Comparison of ENCODE assay signal across 23 cellular contexts in the genomic region with DNA sequence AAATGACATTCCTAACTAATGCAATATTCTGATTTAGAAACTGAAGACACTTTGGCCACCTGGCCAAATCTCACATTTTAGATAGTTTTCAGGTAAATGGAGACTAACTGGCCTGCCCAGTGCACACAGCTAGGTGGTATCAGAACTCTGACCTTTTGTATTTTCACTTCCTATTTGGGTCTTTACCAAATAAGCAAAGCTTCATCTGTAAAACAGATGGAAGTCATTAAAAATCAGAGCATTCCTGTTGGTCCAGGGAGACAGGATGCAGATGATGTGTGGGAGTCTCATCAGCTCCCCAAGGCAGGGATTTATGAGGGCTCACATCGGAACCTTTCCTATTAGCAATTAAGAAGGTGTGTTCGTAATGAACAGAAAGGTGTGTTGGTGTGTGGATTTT. TPM values are rescaled to one million over a fixed set of nuclear protein-coding genes. Genes with fewer than 3 reads are reported as not detected.
DNase-seq lines count a peak whose midpoint lies in the region; ATAC-seq, FAIRE-seq and TF ChIP-seq lines count a peak whose summit lies in the region.
"Had no signal": no experiment of that assay in that cellular context is flagged by ENCODE, and none has a peak within 500 bp of the region (broad histone marks: within the 10 kb centered on the region; RNA-seq: fewer than 3 reads in every experiment).

No MANE protein-coding gene starts in this region.

- no peaks in the 10 kb centered on the region for H3K9me3 ChIP-seq in gastrocnemius medialis
- H3K9me3 ChIP-seq: body of pancreas, colonic mucosa, ovary, thyroid gland had no signal

- no peak overlapping the region for H3K4me3 ChIP-seq in HFF-Myc (replicated peaks; ENCODE audit: low read depth, low read length)
- no peak overlapping the region for H3K4me3 ChIP-seq in gastrocnemius medialis
- H3K4me3 ChIP-seq: body of pancreas, colonic mucosa, ovary, thyroid gland had no signal

- no peaks in the 10 kb centered on the region for H3K27me3 ChIP-seq in gastrocnemius medialis
- H3K27me3 ChIP-seq: body of pancreas, colonic mucosa, foreskin keratinocyte, ovary, thyroid gland had no signal

- H3K4me1 ChIP-seq in gastrocnemius medialis, result peaks cover 79 to 83% of the 10 kb centered on the region in 2 donors
- H3K4me1 ChIP-seq: colonic mucosa had no signal

- no peaks in the 10 kb centered on the region for H3K36me3 ChIP-seq in gastrocnemius medialis
- H3K36me3 ChIP-seq: colonic mucosa, ovary, thyroid gland had no signal

- no peak for ATAC-seq in gastrocnemius medialis
- ATAC-seq: foreskin keratinocyte; naive thymus-derived CD8-positive, alpha-beta T cell; WTC11 had no signal

- H3K4me3 Mint-ChIP-seq in MCF 10A (ENCODE audit: unreplicated experiment), result no peak overlapping the region
- H3K4me3 Mint-ChIP-seq: IgD-negative memory B cell, WTC11 had no signal

- intact Hi-C loops in gastrocnemius medialis (cut with DNase I; ENCODE audit: low total_unique reads) (no loop called here), MCF 10A (cut with micrococcal nuclease) (no loop called here)

- peak; percentile 95 for FAIRE-seq in endometrium (lab: Jason Lieb, UNC)

- H3K4me1 Mint-ChIP-seq in MCF 10A (ENCODE audit: insufficient read depth, unreplicated experiment), result peaks cover 33% of the 10 kb centered on the region

- no peak for TF ChIP-seq POLR2A in gastrocnemius medialis (IDR thresholded peaks at IDR 0.05)

- no peaks in the 10 kb centered on the region for H3K9me3 Mint-ChIP-seq in MCF 10A (ENCODE audit: unreplicated experiment)
- H3K9me3 Mint-ChIP-seq: IgD-negative memory B cell; naive thymus-derived CD8-positive, alpha-beta T cell; WTC11 had no signal

- H3K27me3 Mint-ChIP-seq in MCF 10A (ENCODE audit: insufficient read depth, unreplicated experiment), result no peaks in the 10 kb centered on the region
- H3K27me3 Mint-ChIP-seq: naive thymus-derived CD8-positive, alpha-beta T cell had no signal

- TF ChIP-seq CTCF in HFF-Myc (IDR thresholded peaks at IDR 0.05; ENCODE audit: low read depth, low read length, missing control alignments) (no peak), gastrocnemius medialis (IDR thresholded peaks at IDR 0.05 in 4 of 5, conservative IDR thresholded peaks at IDR 0.05 in 1 of 5) (no peak), MCF 10A (IDR thresholded peaks at IDR 0.05; ENCODE audit: unreplicated experiment) (no peak)

- peak overlapping the region; percentile 44 to 74 (median 65) for H3K27ac ChIP-seq in gastrocnemius medialis
- H3K27ac ChIP-seq: colonic mucosa, foreskin keratinocyte, ovary, thyroid gland had no signal

- CTCF ChIA-PET in MCF 10A (lab: Yijun Ruan, JAX), result interaction anchor here (0.6 to 3.6 kb wide), 4 partner anchors 21 to 144 kb away, joined by 3 to 18 read pairs (median 3); no protein-coding TSS in a partner anchor

- in situ Hi-C loops in gastrocnemius medialis (cut with MboI; ENCODE audit: low sequenced_read_pairs in 4 of 4), result no loop called here

- no TSS peak for BruUV-seq in MCF 10A (replicated peaks; lab: Mats Ljungman, UMichigan)

- no peak overlapping the region for H3K27ac Mint-ChIP-seq in MCF 10A (ENCODE audit: low read depth, unreplicated experiment)
- H3K27ac Mint-ChIP-seq: WTC11 had no signal

- POLR2A ChIA-PET in MCF 10A (lab: Yijun Ruan, JAX), result interaction anchor here (2.5 kb wide), 1 partner anchor 16 kb away, joined by 7 read pairs; no protein-coding TSS in a partner anchor

- H3K36me3 Mint-ChIP-seq in MCF 10A (ENCODE audit: insufficient read depth, unreplicated experiment), result peaks cover 6% of the 10 kb centered on the region
- H3K36me3 Mint-ChIP-seq: IgD-negative memory B cell; naive thymus-derived CD8-positive, alpha-beta T cell; WTC11 had no signal

- DNase-seq in DMS 273 treated with DMSO at 0.1 percent for 48 hours (lab: John Stamatoyannopoulos, UW), result peak; percentile 1
- peak; percentile 55 for DNase-seq in HFF-Myc (ENCODE audit: extremely low read depth, low read depth)
- no peak for DNase-seq in gastrocnemius medialis
- no peak for DNase-seq in NCI-H187 (lab: John Stamatoyannopoulos, UW)
- no peak for DNase-seq in middle frontal gyrus (ENCODE audit: extremely low spot score, low spot score)
- DNase-seq in MCF 10A (ENCODE audit: unreplicated experiment), result no peak
- DNase-seq: activated CD4-positive, alpha-beta T cell treated with anti-CD3 and anti-CD28 coated beads, Interleukin-2, amount 50 U/mL, for 4 hours; activated effector memory CD4-positive, alpha-beta T cell treated with Interleukin-2 at 50 U/mL for 16 hours; body of pancreas; Calu3; colonic mucosa; foreskin keratinocyte; mesendoderm; naive thymus-derived CD8-positive, alpha-beta T cell; NCI-H1436 treated with DMSO at 0.1 percent for 48 hours; NCI-H748 treated with DMSO at 0.1 percent for 48 hours; ovary; stimulated activated CD4-positive, alpha-beta T cell treated with anti-CD3 and anti-CD28 coated beads, Interleukin-1b, Interleukin-23, amount 100 ng/mL, for 48 hours; stimulated activated naive CD4-positive, alpha-beta T cell treated with Interleukin-2 at 50 U/mL for 16 hours; thyroid gland had no signal

RNA-seq across cellular contexts. Expression of gene ARHGAP10, which starts 57.7 kb away (rescaled TPM):
- 10 to 100 TPM; 22.1 to 34.6 (median 28.0) TPM for total RNA-seq in gastrocnemius medialis
- 22.4 and 24.6 TPM in 2 replicates for total RNA-seq in MCF 10A (2022)

Comparison
In these comparisons a context has a peak if more than half of its experiments do, and no peak if none do; other contexts are left out.
1. DNase-seq: peak in DMS 273 treated with DMSO at 0.1 percent for 48 hours (single experiment) and HFF-Myc (single experiment); none in gastrocnemius medialis (0 of 2), NCI-H187 (0 of 2), middle frontal gyrus (single experiment) and MCF 10A (single experiment).